ENCODE assay signal across 8 cellular contexts in the genomic region with DNA sequence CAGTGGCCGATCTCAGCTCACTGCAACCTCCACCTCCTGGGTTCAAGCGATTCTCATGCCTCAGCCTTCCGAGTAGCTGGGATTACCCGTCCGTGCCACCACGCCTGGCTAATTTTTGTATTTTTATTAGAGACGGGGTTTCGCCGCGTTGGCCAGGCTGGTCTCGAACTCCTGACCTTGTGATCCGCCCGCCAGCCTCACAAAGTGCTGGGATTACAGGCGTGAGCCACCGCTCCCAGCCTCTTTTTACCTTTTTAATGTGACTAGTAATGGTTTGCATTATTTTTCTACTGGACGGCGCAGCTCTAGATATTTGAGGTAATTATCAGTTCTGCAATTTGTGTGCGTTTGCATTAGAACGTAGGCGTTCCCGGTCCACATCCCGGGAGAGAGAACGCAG. TPM values are rescaled to one million over a fixed set of nuclear protein-coding genes. Genes with fewer than 3 reads are reported as not detected.
A peak's percentile ranks its signal among the peaks of the same experiment; 100 is the strongest.
DNase-seq lines count a peak whose midpoint lies in the region; ATAC-seq and TF ChIP-seq lines count a peak whose summit lies in the region.
"Not testable (repeated sequence)": the region's sequence is repeated elsewhere in the genome, so short reads cannot be mapped to it uniquely, and the experiment has no call there.

No MANE protein-coding gene starts in this region.

- not testable (repeated sequence) for TF ChIP-seq POLR2A in IMR-90 (IDR thresholded peaks at IDR 0.05; ENCODE audit: low read depth, low read length); testis (IDR thresholded peaks at IDR 0.05)

- H3K9me1 ChIP-seq in IMR-90 (ENCODE audit: insufficient read depth, low read length), result not testable (repeated sequence)

- not testable (repeated sequence) for H2BK15ac ChIP-seq in IMR-90 (ENCODE audit: low read depth, low read length)

- peak overlapping the region; percentile 75 to 91 (median 80) for H3K4me3 ChIP-seq in BLaER1 treated with 17β-estradiol and CSF1 and Interleukin-3, amounts not matched to agents 10 nM and 100 nM
- H3K4me3 ChIP-seq in IMR-90 (ENCODE audit: insufficient read depth, low read depth, low read length) (peak overlapping the region; percentile 78), astrocyte of the cerebellum (ENCODE audit: low read depth, low read length) (peak overlapping the region; percentile 87), esophagus (ENCODE audit: low read depth in 1 of 2, low read length in 2 of 2) (peak overlapping the region; percentile 72 to 98), neuron (ENCODE audit: low read length) (peak overlapping the region; percentile 99), testis (peak overlapping the region; percentile 70 to 82)

- 0 out of 2 replicates have a peak overlapping the region, but pooled peaks have one; percentile 20 for H2AK5ac ChIP-seq in IMR-90 (ENCODE audit: low read depth, low read length)

- H3K14ac ChIP-seq in IMR-90 (replicated peaks; ENCODE audit: low read depth, low read length), result 0 out of 2 replicates have a peak overlapping the region, but pooled peaks have one; percentile 86

- H2AFZ ChIP-seq in IMR-90 (replicated peaks; ENCODE audit: low read length, poor library complexity); neuron (ENCODE audit: low read depth, low read length): not testable (repeated sequence)

- peaks cover 14 to 33% of the 10 kb centered on the region in 2 experiments; a peak in 2 of 4 replicates for H3K79me1 ChIP-seq in IMR-90 (ENCODE audit: low read depth in 1 of 2, low read length in 2 of 2)

- H4K20me1 ChIP-seq in BLaER1 treated with 17β-estradiol and CSF1 and Interleukin-3, amounts not matched to agents 10 nM and 100 nM, result peaks cover 0 to 14% (median 0%) of the 10 kb centered on the region in 11 experiments; a peak in 3 of 22 replicates
- not testable (repeated sequence) for H4K20me1 ChIP-seq in IMR-90 (ENCODE audit: insufficient read depth, low read length)

- WGBS in IMR-90 (ENCODE audit: extremely low coverage in 2 of 2, insufficient read length in 1 of 2), 2 experiments, result 55% methylated on average over 8 of the region's 23 CpGs; no CpG with 5 or more reads in 1 of the 2 experiments
- 26 to 36% methylated on average over 23 of the region's 23 CpGs for WGBS in esophagus, 2 donors
- 31 to 33% methylated on average over 23 of the region's 23 CpGs for WGBS in testis, 2 donors

- dilution Hi-C loops in IMR-90 (cut with HindIII; ENCODE audit: low sequenced_read_pairs, unreplicated experiment), result not testable (repeated sequence)

- TF ChIP-seq CTCF in IMR-90 (conservative IDR thresholded peaks at IDR 0.05; ENCODE audit: low read depth, low read length); VCaP (conservative IDR thresholded peaks at IDR 0.05); astrocyte of the cerebellum (IDR thresholded peaks at IDR 0.05; ENCODE audit: low read depth, low read length, missing control alignments); testis (IDR thresholded peaks at IDR 0.05): not testable (repeated sequence)

- H3K36me3 ChIP-seq in BLaER1 treated with 17β-estradiol and CSF1 and Interleukin-3, amounts not matched to agents 10 nM and 100 nM, result peaks cover 40 to 47% (median 44%) of the 10 kb centered on the region in 11 experiments
- not testable (repeated sequence) for H3K36me3 ChIP-seq in IMR-90 (ENCODE audit: control insufficient read depth, insufficient read depth, low read length); esophagus (ENCODE audit: control insufficient read depth in 2 of 2, insufficient read depth in 2 of 2, low read length in 1 of 2); testis (ENCODE audit: low read depth, missing control alignments)
- peaks cover 38% of the 10 kb centered on the region for H3K36me3 ChIP-seq in neuron (ENCODE audit: insufficient read depth, low read length)

- H3K56ac ChIP-seq in IMR-90 (ENCODE audit: extremely low read depth, insufficient read depth, low read length), result peak overlapping the region; percentile 89; the same call in 1 of the 2 replicates

- not testable (repeated sequence) for H2BK120ac ChIP-seq in IMR-90 (ENCODE audit: low read depth, low read length)

- POLR2A ChIA-PET in IMR-90 (lab: Charles Lee; ENCODE audit: unreplicated experiment), result interaction anchor here (1.3 kb wide), 1 partner anchor 19 kb away, joined by 7 read pairs; no protein-coding TSS in a partner anchor

- BruUV-seq in IMR-90 (replicated peaks; lab: Mats Ljungman, UMichigan), result not testable (repeated sequence)

- not testable (repeated sequence) for H4K91ac ChIP-seq in IMR-90 (ENCODE audit: insufficient read depth, low read depth, low read length)

- ATAC-seq in IMR-90 (ENCODE audit: low read depth), result not testable (repeated sequence)

- not testable (repeated sequence) for H2BK5ac ChIP-seq in IMR-90 (ENCODE audit: low read depth, low read length, poor library complexity, severe bottlenecking)

- peak overlapping the region; percentile 75 to 91 (median 88); a peak in 21 of 22 replicates for H3K27ac ChIP-seq in BLaER1 treated with 17β-estradiol and CSF1 and Interleukin-3, amounts not matched to agents 10 nM and 100 nM
- H3K27ac ChIP-seq in IMR-90 (ENCODE audit: insufficient read depth, low read length), result peak overlapping the region; percentile 39
- peak overlapping the region; percentile 73 for H3K27ac ChIP-seq in VCaP
- peak overlapping the region in 1 of 2 donors; percentile 49 for H3K27ac ChIP-seq in esophagus (ENCODE audit: low read depth in 2 of 2, low read length in 1 of 2)
- peak overlapping the region in 1 of 2 donors; percentile 68 for H3K27ac ChIP-seq in testis

- not testable (repeated sequence) for H4K5ac ChIP-seq in IMR-90 (ENCODE audit: low read depth, low read length)

- intact Hi-C loops in IMR-90 (cut with micrococcal nuclease); testis (cut with DNase I; ENCODE audit: low total_unique reads): not testable (repeated sequence)

- peak overlapping the region; percentile 81 to 96 (median 90) for H3K4me2 ChIP-seq in BLaER1 treated with 17β-estradiol and CSF1 and Interleukin-3, amounts not matched to agents 10 nM and 100 nM
- H3K4me2 ChIP-seq in IMR-90 (ENCODE audit: low read depth, low read length), result peak overlapping the region; percentile 96

- not testable (repeated sequence) for H3K27me3 ChIP-seq in BLaER1 treated with 17β-estradiol and CSF1 and Interleukin-3, amounts not matched to agents 10 nM and 100 nM; IMR-90 (ENCODE audit: control insufficient read depth, insufficient read depth, low read length); esophagus (ENCODE audit: control insufficient read depth in 1 of 2, insufficient read depth in 2 of 2, low read length in 2 of 2); neuron (ENCODE audit: insufficient read depth, low read length); testis

- not testable (repeated sequence) for H3K18ac ChIP-seq in IMR-90 (ENCODE audit: low read depth, low read length)

- CTCF ChIA-PET in IMR-90 (lab: Yijun Ruan, JAX), result not testable (repeated sequence)

- peak overlapping the region; percentile 81 to 95 (median 92) for H3K9ac ChIP-seq in BLaER1 treated with 17β-estradiol and CSF1 and Interleukin-3, amounts not matched to agents 10 nM and 100 nM
- peak overlapping the region; percentile 90 for H3K9ac ChIP-seq in IMR-90 (ENCODE audit: low read depth, low read length)

- H3K4me1 ChIP-seq in BLaER1 treated with 17β-estradiol and CSF1 and Interleukin-3, amounts not matched to agents 10 nM and 100 nM, result peaks cover 12 to 39% (median 16%) of the 10 kb centered on the region in 10 experiments
- not testable (repeated sequence) for H3K4me1 ChIP-seq in IMR-90 (ENCODE audit: control insufficient read depth, insufficient read depth, low read length); esophagus (ENCODE audit: control insufficient read depth in 2 of 2, insufficient read depth in 2 of 2, low read length in 1 of 2); neuron (ENCODE audit: insufficient read depth, low read length)
- H3K4me1 ChIP-seq in testis, result peaks cover 13% of the 10 kb centered on the region

- H3K9me3 ChIP-seq in BLaER1 treated with 17β-estradiol and CSF1 and Interleukin-3, amounts not matched to agents 10 nM and 100 nM (replicated peaks in 1 of 11); IMR-90 (ENCODE audit: control insufficient read depth, insufficient read depth, low read length); esophagus (ENCODE audit: control insufficient read depth in 2 of 2, insufficient read depth in 1 of 2, low read depth in 1 of 2, low read length in 1 of 2); neuron (ENCODE audit: low read length); testis: not testable (repeated sequence)

- H2AK9ac ChIP-seq in IMR-90 (replicated peaks; ENCODE audit: low read depth, low read length, poor library complexity), result peak overlapping the region; percentile 31

- not testable (repeated sequence) for DNase-seq in IMR-90; astrocyte of the cerebellum (ENCODE audit: low read depth); testis
- peak; percentile 36 for DNase-seq in left kidney (ENCODE audit: low read depth, low spot score)

- H3K4ac ChIP-seq in IMR-90 (ENCODE audit: low read depth, low read length), result not testable (repeated sequence)

- not testable (repeated sequence) for H2BK20ac ChIP-seq in IMR-90 (ENCODE audit: low read depth, low read length)

- H4K8ac ChIP-seq in IMR-90 (ENCODE audit: low read depth in 2 of 2, low read length in 2 of 2), result peak overlapping the region in 1 of 2 experiments; percentile 97; a peak in 1 of 4 replicates

- H3K23ac ChIP-seq in IMR-90 (ENCODE audit: low read depth, low read length), result 0 out of 2 replicates have a peak overlapping the region, but pooled peaks have one; percentile 72

- in situ Hi-C loops in IMR-90 (cut with MboI; ENCODE audit: low sequenced_read_pairs); astrocyte of the cerebellum (cut with HindIII; ENCODE audit: low sequenced_read_pairs): not testable (repeated sequence)

- not testable (repeated sequence) for TF ChIP-seq RAD21 in IMR-90 (IDR thresholded peaks at IDR 0.05; ENCODE audit: low read length)

RNA-seq across cellular contexts. Expression of a gene that starts 1.0 kb away (rescaled TPM):
- total RNA-seq in IMR-90 (2012; rRNA removed), result 8.8 and 36.1 TPM in 2 replicates
- polyA plus RNA-seq in IMR-90 (2012; rRNA removed), result 41.5 and 48.3 TPM in 2 replicates
- polyA plus RNA-seq in IMR-90 (2012; cell fraction: cytosol; rRNA removed), result 7.2 and 8.6 TPM in 2 replicates
- 3.1 and 16.7 TPM in 2 replicates for polyA plus RNA-seq in IMR-90 (2012; cell fraction: nucleus; rRNA removed; ENCODE audit: low replicate concordance)
- polyA plus RNA-seq in esophagus, result 10 to 100 TPM; 22.0 to 24.4 TPM
- 10 to 100 TPM; 77.1 to 78.3 TPM for total RNA-seq in testis
- 43.8 TPM for polyA plus RNA-seq in testis (ENCODE audit: insufficient read depth, low read depth, low replicate concordance)

RNA-seq across cellular contexts. Expression of a gene that starts 20.2 kb away (rescaled TPM):
- 2.0 and 3.1 TPM in 2 replicates for total RNA-seq in IMR-90 (2012; rRNA removed)
- polyA plus RNA-seq in IMR-90 (2012; rRNA removed), result 3.7 TPM in 2 replicates
- polyA plus RNA-seq in IMR-90 (2012; cell fraction: cytosol; rRNA removed), result 1.5 and 1.6 TPM in 2 replicates
- 3.8 and 11.5 TPM in 2 replicates for polyA plus RNA-seq in IMR-90 (2012; cell fraction: nucleus; rRNA removed; ENCODE audit: low replicate concordance)
- polyA plus RNA-seq in esophagus, result 100 to 1,000 TPM in 1 of 2 donors, 10 to 100 TPM in 1; 75.9 to 140 TPM
- 10 to 100 TPM in 1 of 2 donors, 1 to 10 TPM in 1; 8.4 to 11.0 TPM for total RNA-seq in testis
- polyA plus RNA-seq in testis (ENCODE audit: insufficient read depth, low read depth, low replicate concordance), result 16.8 TPM
